ENCODE assay signal across 24 cellular contexts in genomic region chr1:196312739-196313138, GRCh38.
"Had no signal": no experiment of that assay in that cellular context is flagged by ENCODE, and none has a peak within 500 bp of the region (broad histone marks: within the 10 kb centered on the region; RNA-seq: fewer than 3 reads in every experiment).

No MANE protein-coding gene starts in this region.

- H3K36me3 ChIP-seq: MG63, SJSA1 had no signal

- H3K27ac ChIP-seq: SJSA1, SK-N-MC had no signal

- ATAC-seq: HepG2 had no signal

- H3K4me1 ChIP-seq: SJSA1 had no signal

- FAIRE-seq: HepG2, RCC 7860 had no signal

- H3K4me3 ChIP-seq: MG63, SJSA1, SK-N-MC had no signal

- H3K27me3 ChIP-seq: MG63, SJSA1 had no signal

- DNase-seq: IMR-90, Karpas-422, KG1, MG63, NCI-H1092, NCI-H1105 treated with DMSO at 0.1 percent for 48 hours, NCI-H1417 treated with DMSO at 0.1 percent for 48 hours, NCI-H146, NCI-H1694 treated with DMSO at 0.1 percent for 48 hours, NCI-H1930, NCI-H2081, NCI-H2107, NCI-H226, NCI-H446, NCI-H510A, NCI-H524 treated with DMSO at 0.1 percent for 48 hours, NCI-H69, Right ventricle myocardium superior, RPMI8226, SIG-M5 had no signal

- H3K9me3 ChIP-seq: MG63, SJSA1 had no signal
